ENCODE assay signal across 1 cellular context in the genomic region with DNA sequence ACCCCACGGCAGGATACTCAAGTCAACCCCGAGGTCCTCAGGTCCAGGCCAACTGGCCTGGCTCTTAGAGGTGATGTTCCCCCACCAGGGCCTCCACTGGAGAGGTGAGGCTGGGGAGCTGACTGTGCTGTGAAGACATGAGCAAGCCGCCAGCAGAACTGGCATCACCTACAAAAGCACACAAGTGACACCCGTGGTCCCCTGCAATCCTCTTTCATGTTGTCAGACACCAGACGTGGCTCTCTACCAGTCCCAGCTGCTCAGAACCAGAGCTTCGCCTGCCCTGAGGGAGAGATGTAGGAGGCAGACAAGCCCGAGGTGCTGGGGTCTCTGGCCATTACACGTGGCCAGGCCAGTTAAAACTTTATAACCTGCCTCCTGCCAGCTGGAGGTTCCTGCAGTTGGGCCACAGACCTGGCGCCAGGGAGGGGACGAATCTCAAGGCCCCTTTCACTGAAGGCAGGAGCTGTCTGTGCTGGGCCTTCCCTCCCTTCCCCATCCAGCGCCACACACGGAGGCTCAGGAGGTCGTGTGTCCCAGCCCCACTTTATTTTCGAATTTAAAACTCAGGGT.
TF ChIP-seq lines count a peak whose summit lies in the region.

No MANE protein-coding gene starts in this region.

TF ChIP-seq in K562, 482 proteins besides CTCF, POLR2A, EP300 and RAD21 (continues in another document):
- TF ChIP-seq DIDO1 (tag; IDR thresholded peaks at IDR 0.05; ENCODE audit: low read depth) (no peak), ZNF282 (CRISPR knock-in tag; IDR thresholded peaks at IDR 0.05) (no peak), XRCC3 (IDR thresholded peaks at IDR 0.05) (no peak), MYNN (IDR thresholded peaks at IDR 0.05) (peak; percentile 27; the same call in 1 of the 2 replicates), MYNN (CRISPR knock-in tag; IDR thresholded peaks at IDR 0.05) (no peak), EP400 (IDR thresholded peaks at IDR 0.05) (no peak), NR1H2 (CRISPR knock-in tag; IDR thresholded peaks at IDR 0.05) (no peak), FIP1L1 (IDR thresholded peaks at IDR 0.05; ENCODE audit: low read depth, low read length, poor library complexity, severe bottlenecking) (peak; percentile 60), CC2D1A (IDR thresholded peaks at IDR 0.05) (no peak), ID3 (CRISPR knock-in tag; IDR thresholded peaks at IDR 0.05) (no peak), ID3 (tag; IDR thresholded peaks at IDR 0.05) (0 out of 2 replicates have a peak, but pooled peaks have one; percentile 30), ZNF717 (CRISPR knock-in tag; IDR thresholded peaks at IDR 0.05) (no peak), KDM2B (CRISPR knock-in tag; IDR thresholded peaks at IDR 0.05) (0 out of 2 replicates have a peak, but pooled peaks have one; percentile 29), MGA (IDR thresholded peaks at IDR 0.05) (peak; percentile 36; the same call in 1 of the 2 replicates), ILK (tag; IDR thresholded peaks at IDR 0.05; ENCODE audit: borderline replicate concordance, low read depth) (no peak), PCBP2 (IDR thresholded peaks at IDR 0.05; ENCODE audit: low read depth, low read length, poor library complexity, severe bottlenecking) (no peak), NR2C1 (IDR thresholded peaks at IDR 0.05) (no peak), NR2C1 (tag; IDR thresholded peaks at IDR 0.05) (0 out of 2 replicates have a peak, but pooled peaks have one; percentile 24), CBX2 (IDR thresholded peaks at IDR 0.05; ENCODE audit: insufficient read depth, low read length, poor library complexity, severe bottlenecking) (no peak), ZNF699 (CRISPR knock-in tag; IDR thresholded peaks at IDR 0.05; ENCODE audit: insufficient replicate concordance) (no peak), ARID4B (CRISPR knock-in tag; IDR thresholded peaks at IDR 0.05) (0 out of 2 replicates have a peak, but pooled peaks have one; percentile 19), PTBP1 (IDR thresholded peaks at IDR 0.05; ENCODE audit: low read depth, low read length) (no peak), ZFX (CRISPR knock-in tag; IDR thresholded peaks at IDR 0.05) (peak; percentile 32; the same call in 1 of the 2 replicates), NR4A1 (CRISPR knock-in tag; IDR thresholded peaks at IDR 0.05) (no peak), NR4A1 (tag; IDR thresholded peaks at IDR 0.05) (no peak), ELK3 (CRISPR knock-in tag; IDR thresholded peaks at IDR 0.05) (no peak), MLLT1 (IDR thresholded peaks at IDR 0.05) (no peak), DPF2 (IDR thresholded peaks at IDR 0.05) (no peak), SMARCC2 (IDR thresholded peaks at IDR 0.05; ENCODE audit: low read depth) (0 out of 2 replicates have a peak, but pooled peaks have one; percentile 18), ZBED1 (IDR thresholded peaks at IDR 0.05) (0 out of 2 replicates have a peak, but pooled peaks have one; percentile 22), FOS (IDR thresholded peaks at IDR 0.05; ENCODE audit: extremely low read depth, insufficient read length) (no peak), USF1 (CRISPR knock-in tag; IDR thresholded peaks at IDR 0.05) (peak; percentile 32)
- TF ChIP-seq, protein P1, sequence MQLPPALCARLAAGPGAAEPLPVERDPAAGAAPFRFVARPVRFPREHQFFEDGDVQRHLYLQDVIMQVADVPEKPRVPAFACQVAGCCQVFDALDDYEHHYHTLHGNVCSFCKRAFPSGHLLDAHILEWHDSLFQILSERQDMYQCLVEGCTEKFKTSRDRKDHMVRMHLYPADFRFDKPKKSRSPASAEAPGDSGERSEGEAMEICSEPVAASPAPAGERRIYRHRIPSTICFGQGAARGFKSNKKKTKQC (CRISPR knock-in tag; IDR thresholded peaks at IDR 0.05), result 0 out of 2 replicates have a peak, but pooled peaks have one; percentile 69
- TF ChIP-seq, protein P2, sequence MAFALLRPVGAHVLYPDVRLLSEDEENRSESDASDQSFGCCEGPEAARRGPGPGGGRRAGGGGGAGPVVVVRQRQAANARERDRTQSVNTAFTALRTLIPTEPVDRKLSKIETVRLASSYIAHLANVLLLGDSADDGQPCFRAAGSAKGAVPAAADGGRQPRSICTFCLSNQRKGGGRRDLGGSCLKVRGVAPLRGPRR (CRISPR knock-in tag; IDR thresholded peaks at IDR 0.05), result no peak
- TF ChIP-seq, protein P3, sequence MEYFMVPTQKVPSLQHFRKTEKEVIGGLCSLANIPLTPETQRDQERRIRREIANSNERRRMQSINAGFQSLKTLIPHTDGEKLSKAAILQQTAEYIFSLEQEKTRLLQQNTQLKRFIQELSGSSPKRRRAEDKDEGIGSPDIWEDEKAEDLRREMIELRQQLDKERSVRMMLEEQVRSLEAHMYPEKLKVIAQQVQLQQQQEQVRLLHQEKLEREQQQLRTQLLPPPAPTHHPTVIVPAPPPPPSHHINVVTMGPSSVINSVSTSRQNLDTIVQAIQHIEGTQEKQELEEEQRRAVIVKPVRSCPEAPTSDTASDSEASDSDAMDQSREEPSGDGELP (CRISPR knock-in tag; IDR thresholded peaks at IDR 0.05; ENCODE audit: borderline replicate concordance), result no peak
